Comparison of ENCODE assay signal across 8 cellular contexts in the genomic region with DNA sequence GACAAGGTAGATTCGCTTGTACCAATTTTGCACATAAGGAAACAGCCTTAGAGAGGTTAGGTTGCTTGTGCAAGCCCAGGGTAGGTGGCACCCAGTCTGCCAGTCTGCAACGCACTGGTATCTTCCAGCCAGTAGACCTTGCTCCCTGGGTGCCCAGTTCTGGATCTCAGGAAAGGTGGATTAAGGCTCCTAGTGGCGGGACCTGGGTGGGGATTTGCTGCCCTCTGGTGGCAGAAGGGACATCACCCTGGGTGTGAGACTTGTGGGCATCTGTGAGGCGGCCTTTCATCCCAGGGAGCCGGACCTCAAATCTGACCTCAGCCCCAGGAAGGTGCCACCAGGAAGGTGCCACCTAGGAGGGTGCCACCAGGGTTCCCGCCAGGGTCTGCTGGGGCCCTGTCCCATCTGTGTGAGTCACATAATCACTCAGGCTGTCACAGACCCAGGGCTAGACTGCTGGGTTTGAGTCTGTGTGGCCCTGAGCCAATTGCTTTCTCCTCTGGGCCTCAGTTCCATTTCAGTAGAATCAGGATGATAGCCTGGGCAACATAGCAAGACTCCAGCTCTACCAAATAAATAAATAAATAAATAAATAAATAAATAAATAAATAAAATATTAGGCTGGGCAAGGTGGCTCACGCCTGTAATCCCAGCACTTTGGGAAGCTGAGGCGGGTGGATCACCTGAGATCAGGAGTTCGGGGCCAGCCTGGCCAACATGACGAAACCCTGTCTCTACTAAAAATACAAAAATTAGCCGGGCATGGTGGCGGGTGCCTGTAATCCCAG. TPM values are rescaled to one million over a fixed set of nuclear protein-coding genes. Genes with fewer than 3 reads are reported as not detected.
DNase-seq lines count a peak whose midpoint lies in the region; ATAC-seq and TF ChIP-seq lines count a peak whose summit lies in the region.

No MANE protein-coding gene starts in this region.

- H3K27me3 Mint-ChIP-seq in immature natural killer cell (ENCODE audit: low read depth in 3 of 3), result peaks cover 2 to 3% (median 3%) of the 10 kb centered on the region in 3 donors

- no peaks in the 10 kb centered on the region for H3K36me3 Mint-ChIP-seq in immature natural killer cell

- H3K4me3 ChIP-seq in brain microvascular endothelial cell (ENCODE audit: low read depth, low read length), result no peak overlapping the region

- H3K9me3 Mint-ChIP-seq in immature natural killer cell, result no peaks in the 10 kb centered on the region

- no peak overlapping the region for H3K27ac ChIP-seq in brain microvascular endothelial cell

- no peaks in the 10 kb centered on the region for H3K27me3 ChIP-seq in brain microvascular endothelial cell (replicated peaks)

- TF ChIP-seq CTCF in GM13976 (IDR thresholded peaks at IDR 0.05; ENCODE audit: borderline replicate concordance, control extremely low read depth, extremely low read depth, insufficient read depth, missing control alignments) (peak; percentile 59), brain microvascular endothelial cell (IDR thresholded peaks at IDR 0.05; ENCODE audit: low read depth, low read length, missing control alignments) (peak; percentile 98)

- DNase-seq in A172 (ENCODE audit: low spot score) (peak; percentile 69), GM13976 (ENCODE audit: low spot score) (peak; percentile 74), NCI-H2029 (lab: John Stamatoyannopoulos, UW) (peak; percentile 65), UCSD-AML1 (lab: John Stamatoyannopoulos, UW; ENCODE audit: unreplicated experiment) (peak; percentile 57), brain microvascular endothelial cell (peak; percentile 60), immature natural killer cell (peak; percentile 58 to 64 (median 62))
- DNase-seq in stimulated activated CD4-positive, alpha-beta T cell treated with anti-CD3 and anti-CD28 coated beads, Interleukin-12 subunit alpha, Interleukin-12 subunit beta, amount 100 ng/mL, for 48 hours (ENCODE audit: low read depth in 2 of 3, low spot score in 1 of 3), result peak; percentile 31 to 70 (median 65)

- no peak overlapping the region for H3K4me3 Mint-ChIP-seq in immature natural killer cell

- no peak overlapping the region for H3K27ac Mint-ChIP-seq in immature natural killer cell

- H3K36me3 ChIP-seq in brain microvascular endothelial cell (replicated peaks), result peaks cover 12% of the 10 kb centered on the region

- H3K4me1 Mint-ChIP-seq in immature natural killer cell, result peaks cover 5 to 6% of the 10 kb centered on the region in 2 donors

- ATAC-seq in HG03442 (IDR thresholded peaks at IDR 0.05; ENCODE audit: unreplicated experiment), result no peak

- in situ Hi-C loops in GM13976 (cut with MboI; ENCODE audit: low sequenced_read_pairs, unreplicated experiment), result loop anchor here (25.0 kb wide), 1 partner anchor 854 kb away; no protein-coding TSS in a partner anchor
- in situ Hi-C loops in brain microvascular endothelial cell (cut with HindIII; ENCODE audit: low pct_ligation_motif_present, low sequenced_read_pairs), result loop anchor here (10.0 kb wide), 1 partner anchor 106 kb away; a partner anchor contains a TSS

RNA-seq across cellular contexts. Expression of a gene that starts 5.3 kb away (rescaled TPM):
- total RNA-seq in A172 (2014; rRNA removed; shearing (Covaris generic)), result 27.1 and 33.5 TPM in 2 replicates
- 10 to 100 TPM; 13.2 to 20.2 (median 17.2) TPM for polyA plus RNA-seq in immature natural killer cell

RNA-seq across cellular contexts. Expression of a gene that starts 34.6 kb away (rescaled TPM):
- total RNA-seq in A172 (2014; rRNA removed; shearing (Covaris generic)), result not detected in 2 replicates
- polyA plus RNA-seq in immature natural killer cell, result under 1 TPM in 1 of 3 donors, not detected in 2; 0.97 TPM

RNA-seq across cellular contexts. Expression of a gene that starts 42.5 kb away (rescaled TPM):
- total RNA-seq in A172 (2014; rRNA removed; shearing (Covaris generic)), result 67.6 and 77.9 TPM in 2 replicates
- polyA plus RNA-seq in immature natural killer cell, result 100 to 1,000 TPM in 1 of 3 donors, 10 to 100 TPM in 2; 73.5 to 125 (median 80.6) TPM
